ENCODE assay signal across 1 cellular context in genomic region chr17:62641101-62641500, GRCh38.
TF ChIP-seq lines count a peak whose summit lies in the region.

No MANE protein-coding gene starts in this region.

TF ChIP-seq in IMR-90, 13 proteins besides CTCF, POLR2A, EP300 and RAD21:
- TF ChIP-seq SMC3 (IDR thresholded peaks at IDR 0.05; ENCODE audit: low read depth, low read length) (no peak), MAFK (IDR thresholded peaks at IDR 0.05; ENCODE audit: low read depth, low read length) (no peak), ELK1 (IDR thresholded peaks at IDR 0.05; ENCODE audit: borderline replicate concordance, low read depth, low read length) (no peak), CHD1 (IDR thresholded peaks at IDR 0.05; ENCODE audit: low read depth, low read length) (no peak), MAZ (IDR thresholded peaks at IDR 0.05; ENCODE audit: borderline replicate concordance, low read depth, low read length) (no peak), CEBPB (IDR thresholded peaks at IDR 0.05; ENCODE audit: low read depth, low read length) (no peak), BHLHE40 (IDR thresholded peaks at IDR 0.05; ENCODE audit: low read depth, low read length) (no peak), USF2 (IDR thresholded peaks at IDR 0.05; ENCODE audit: low read depth, low read length) (no peak), FOS (IDR thresholded peaks at IDR 0.05; ENCODE audit: low read depth, low read length) (no peak), RFX5 (IDR thresholded peaks at IDR 0.05; ENCODE audit: low read depth, low read length) (no peak), MXI1 (IDR thresholded peaks at IDR 0.05; ENCODE audit: borderline replicate concordance, low read depth, low read length) (no peak), NFE2L2 (IDR thresholded peaks at IDR 0.05; ENCODE audit: low read depth, low read length) (no peak), RCOR1 (IDR thresholded peaks at IDR 0.05; ENCODE audit: insufficient replicate concordance, low read length) (no peak)
